2 cellular contexts compared by ENCODE assay signal in genomic region chr5:142246-142810, GRCh38.
TF ChIP-seq lines count a peak whose summit lies in the region.

No MANE protein-coding gene starts in this region.

TF ChIP-seq in SK-N-SH, 30 proteins besides CTCF, POLR2A, EP300 and RAD21 (continued from another document):
- TF ChIP-seq REST (IDR thresholded peaks at IDR 0.05; ENCODE audit: low read depth, low read length) = no peak

TF ChIP-seq in SK-N-SH treated with all-trans-retinoic acid at 6 μM for 48 hours, 23 proteins besides CTCF, POLR2A, EP300 and RAD21 (continued from another document):
- TF ChIP-seq TSHZ2 (CRISPR knock-in tag; IDR thresholded peaks at IDR 0.05) = no peak
